16 cellular contexts compared by ENCODE assay signal in genomic region chr20:63092660-63093215, GRCh38.
A peak's percentile ranks its signal among the peaks of the same experiment; 100 is the strongest.
DNase-seq lines count a peak whose midpoint lies in the region; ATAC-seq, FAIRE-seq and TF ChIP-seq lines count a peak whose summit lies in the region.
"Had no signal": no experiment of that assay in that cellular context is flagged by ENCODE, and none has a peak within 500 bp of the region (broad histone marks: within the 10 kb centered on the region; RNA-seq: fewer than 3 reads in every experiment).

No MANE protein-coding gene starts in this region.

- no peak for FAIRE-seq in HepG2 (lab: Jason Lieb, UNC)

- no TSS peak for BruUV-seq in HepG2 (replicated peaks; lab: Mats Ljungman, UMichigan)

- H4K20me1 ChIP-seq in HepG2 (ENCODE audit: insufficient read depth, low read length) = peaks cover 8% of the 10 kb centered on the region; the same call in 1 of the 2 replicates

- TF ChIP-seq EP300 in HepG2 (IDR thresholded peaks at IDR 0.05; ENCODE audit: low read depth in 2 of 2, low read length in 2 of 2) = no peak
- TF ChIP-seq EP300 in HepG2 (CRISPR knock-in tag; IDR thresholded peaks at IDR 0.05; ENCODE audit: borderline replicate concordance) = no peak

- H3K36me3 ChIP-seq in right lobe of liver (no peaks in the 10 kb centered on the region), HepG2 (replicated peaks in 1 of 2; ENCODE audit: control insufficient read depth in 1 of 2, insufficient read depth in 2 of 2, low read length in 2 of 2) (no peaks in the 10 kb centered on the region), adrenal gland (replicated peaks in 1 of 2) (no peaks in the 10 kb centered on the region), uterus (no peaks in the 10 kb centered on the region)
- H3K36me3 ChIP-seq: gastroesophageal sphincter had no signal

- CTCF ChIA-PET in HepG2 (lab: Yijun Ruan, JAX; ENCODE audit: low intra/inter-chr PET ratio, low total read pairs) = no interaction called here

- H3K27ac ChIP-seq in right lobe of liver (no peak overlapping the region), HepG2 (ENCODE audit: extremely low read length, insufficient read depth, low read length) (no peak overlapping the region), adrenal gland (no peak overlapping the region), uterus (no peak overlapping the region)
- H3K27ac ChIP-seq: gastroesophageal sphincter had no signal

- DNase-seq in right lobe of liver = peak; percentile 5 to 35 (median 25)
- no peak for DNase-seq in HepG2 (ENCODE audit: low spot score)
- DNase-seq in adrenal gland = peak in 4 of 7 donors; percentile 3 to 31 (median 4)
- peak; percentile 76 for DNase-seq in mesenteric fat pad (ENCODE audit: low spot score)
- DNase-seq in uterus = peak; percentile 3 to 7
- DNase-seq in GOT3 (lab: John Stamatoyannopoulos, UW) = no peak
- no peak for DNase-seq in stimulated activated naive CD4-positive, alpha-beta T cell treated with Interleukin-2 at 50 U/mL for 16 hours (lab: John Stamatoyannopoulos, UW)
- DNase-seq: erythroblast; GDM1; mammary epithelial cell; NCI-H1694 treated with DMSO at 0.1 percent for 48 hours; retina; stimulated activated CD4-positive, alpha-beta T cell treated with anti-CD3 and anti-CD28 coated beads, Interleukin-2, amount 100 ng/mL, for 24 hours; T1000 had no signal

- TF ChIP-seq POLR2A in right lobe of liver (IDR thresholded peaks at IDR 0.05) (no peak), HepG2 (IDR thresholded peaks at IDR 0.05; ENCODE audit: insufficient read depth in 1 of 2, low read depth in 2 of 2, low read length in 2 of 2) (no peak), adrenal gland (IDR thresholded peaks at IDR 0.05) (no peak), uterus (IDR thresholded peaks at IDR 0.05) (no peak)

- no peaks in the 10 kb centered on the region for H3K27me3 ChIP-seq in right lobe of liver
- peaks cover 38 to 88% of the 10 kb centered on the region in 2 experiments for H3K27me3 ChIP-seq in HepG2 (ENCODE audit: control insufficient read depth in 1 of 2, insufficient read depth in 2 of 2, low read length in 2 of 2)
- H3K27me3 ChIP-seq in adrenal gland = peaks cover 11% of the 10 kb centered on the region
- H3K27me3 ChIP-seq in uterus = no peaks in the 10 kb centered on the region

- H3K9ac ChIP-seq in HepG2 (ENCODE audit: insufficient read depth, low read depth, low read length) = no peak overlapping the region

- in situ Hi-C loops in HepG2 (cut with HindIII; ENCODE audit: extremely low pct_ligation_motif_present, low pct_unique_long_range_greater_than_20kb) = no loop called here

- H3K4me3 ChIP-seq in right lobe of liver = no peak overlapping the region
- H3K4me3 ChIP-seq in HepG2 (replicated peaks in 1 of 3; ENCODE audit: insufficient read depth in 1 of 3, low read depth in 2 of 3, low read length in 3 of 3) = no peak overlapping the region
- no peak overlapping the region for H3K4me3 ChIP-seq in adrenal gland
- no peak overlapping the region for H3K4me3 ChIP-seq in uterus
- H3K4me3 ChIP-seq: gastroesophageal sphincter had no signal

- H3K4me2 ChIP-seq in HepG2 (ENCODE audit: low read depth, low read length) = no peak overlapping the region

- no peak overlapping the region for H2AFZ ChIP-seq in HepG2 (ENCODE audit: low read length)

- H3K79me2 ChIP-seq in HepG2 (ENCODE audit: insufficient read depth, low read length) = no peaks in the 10 kb centered on the region

- TF ChIP-seq CTCF in right lobe of liver (IDR thresholded peaks at IDR 0.05) (no peak), HepG2 (CRISPR knock-in tag; IDR thresholded peaks at IDR 0.05) (no peak), adrenal gland (IDR thresholded peaks at IDR 0.05) (no peak), uterus (IDR thresholded peaks at IDR 0.05) (no peak)

- 44% methylated on average over 11 of the region's 25 CpGs for WGBS in right lobe of liver (ENCODE audit: insufficient coverage, low coverage, low lambda C conversion rate, missing lambda C conversion rate)
- 28% methylated on average over 23 of the region's 25 CpGs for WGBS in HepG2 (ENCODE audit: low lambda C conversion rate)
- 67 to 77% (median 73%) methylated on average over 21 to 25 of the region's 25 CpGs for WGBS in adrenal gland, 4 donors

- no peak for ATAC-seq in right lobe of liver
- ATAC-seq in HepG2 = no peak
- no peak for ATAC-seq in GM19452 (IDR thresholded peaks at IDR 0.05; ENCODE audit: unreplicated experiment)
- ATAC-seq: gastroesophageal sphincter had no signal

- POLR2A ChIA-PET in HepG2 (lab: Yijun Ruan, JAX) = no interaction called here

- H3K9me3 ChIP-seq in right lobe of liver (no peaks in the 10 kb centered on the region), HepG2 (ENCODE audit: low read length) (no peaks in the 10 kb centered on the region), adrenal gland (replicated peaks in 1 of 3) (no peaks in the 10 kb centered on the region), uterus (no peaks in the 10 kb centered on the region)
- H3K9me3 ChIP-seq: gastroesophageal sphincter had no signal

- intact Hi-C loops in right lobe of liver (cut with DNase I) = no loop called here
- intact Hi-C loops in HepG2 (cut with micrococcal nuclease; ENCODE audit: unreplicated experiment) = no loop called here
- intact Hi-C loops in adrenal gland (cut with DNase I) = no loop called here
- intact Hi-C loops in uterus (cut with DNase I; ENCODE audit: low total_unique reads) = no loop called here

- no peaks in the 10 kb centered on the region for H3K4me1 ChIP-seq in right lobe of liver
- H3K4me1 ChIP-seq in HepG2 (ENCODE audit: insufficient read depth, low read length) = no peaks in the 10 kb centered on the region
- no peaks in the 10 kb centered on the region for H3K4me1 ChIP-seq in adrenal gland (replicated peaks in 1 of 2)
- no peaks in the 10 kb centered on the region for H3K4me1 ChIP-seq in uterus
- H3K4me1 ChIP-seq: gastroesophageal sphincter had no signal

- TF ChIP-seq RAD21 in HepG2 (CRISPR knock-in tag; IDR thresholded peaks at IDR 0.05) = no peak

TF ChIP-seq in HepG2, 621 proteins besides CTCF, POLR2A, EP300 and RAD21 (continues in another document):
- TF ChIP-seq ATRX (CRISPR knock-in tag; IDR thresholded peaks at IDR 0.05; ENCODE audit: borderline replicate concordance) = no peak
- TF ChIP-seq SSRP1 (CRISPR knock-in tag; IDR thresholded peaks at IDR 0.05) = no peak
- TF ChIP-seq RFXAP (CRISPR knock-in tag; IDR thresholded peaks at IDR 0.05; ENCODE audit: borderline replicate concordance) = no peak
- no peak for TF ChIP-seq HOXA3 (CRISPR knock-in tag; IDR thresholded peaks at IDR 0.05)
- TF ChIP-seq MAF1 (CRISPR knock-in tag; IDR thresholded peaks at IDR 0.05; ENCODE audit: borderline replicate concordance) = no peak
- TF ChIP-seq ZNF354B (CRISPR knock-in tag; IDR thresholded peaks at IDR 0.05) = no peak
- TF ChIP-seq PRPF4 (IDR thresholded peaks at IDR 0.05; ENCODE audit: low read depth, low read length, poor library complexity, severe bottlenecking) = no peak
- no peak for TF ChIP-seq PHB2 (IDR thresholded peaks at IDR 0.05; ENCODE audit: partially characterized antibody)
- TF ChIP-seq MED13 (CRISPR knock-in tag; IDR thresholded peaks at IDR 0.05) = no peak
- TF ChIP-seq, protein P1, sequence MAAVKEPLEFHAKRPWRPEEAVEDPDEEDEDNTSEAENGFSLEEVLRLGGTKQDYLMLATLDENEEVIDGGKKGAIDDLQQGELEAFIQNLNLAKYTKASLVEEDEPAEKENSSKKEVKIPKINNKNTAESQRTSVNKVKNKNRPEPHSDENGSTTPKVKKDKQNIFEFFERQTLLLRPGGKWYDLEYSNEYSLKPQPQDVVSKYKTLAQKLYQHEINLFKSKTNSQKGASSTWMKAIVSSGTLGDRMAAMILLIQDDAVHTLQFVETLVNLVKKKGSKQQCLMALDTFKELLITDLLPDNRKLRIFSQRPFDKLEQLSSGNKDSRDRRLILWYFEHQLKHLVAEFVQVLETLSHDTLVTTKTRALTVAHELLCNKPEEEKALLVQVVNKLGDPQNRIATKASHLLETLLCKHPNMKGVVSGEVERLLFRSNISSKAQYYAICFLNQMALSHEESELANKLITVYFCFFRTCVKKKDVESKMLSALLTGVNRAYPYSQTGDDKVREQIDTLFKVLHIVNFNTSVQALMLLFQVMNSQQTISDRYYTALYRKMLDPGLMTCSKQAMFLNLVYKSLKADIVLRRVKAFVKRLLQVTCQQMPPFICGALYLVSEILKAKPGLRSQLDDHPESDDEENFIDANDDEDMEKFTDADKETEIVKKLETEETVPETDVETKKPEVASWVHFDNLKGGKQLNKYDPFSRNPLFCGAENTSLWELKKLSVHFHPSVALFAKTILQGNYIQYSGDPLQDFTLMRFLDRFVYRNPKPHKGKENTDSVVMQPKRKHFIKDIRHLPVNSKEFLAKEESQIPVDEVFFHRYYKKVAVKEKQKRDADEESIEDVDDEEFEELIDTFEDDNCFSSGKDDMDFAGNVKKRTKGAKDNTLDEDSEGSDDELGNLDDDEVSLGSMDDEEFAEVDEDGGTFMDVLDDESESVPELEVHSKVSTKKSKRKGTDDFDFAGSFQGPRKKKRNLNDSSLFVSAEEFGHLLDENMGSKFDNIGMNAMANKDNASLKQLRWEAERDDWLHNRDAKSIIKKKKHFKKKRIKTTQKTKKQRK (IDR thresholded peaks at IDR 0.05; ENCODE audit: low read length) = no peak
- no peak for TF ChIP-seq PBX3 (CRISPR knock-in tag; IDR thresholded peaks at IDR 0.05; ENCODE audit: borderline replicate concordance)
- TF ChIP-seq ZNF670 (CRISPR knock-in tag; IDR thresholded peaks at IDR 0.05; ENCODE audit: borderline replicate concordance) = no peak
- TF ChIP-seq SMYD3 (CRISPR knock-in tag; IDR thresholded peaks at IDR 0.05) = no peak

Comparison
In these comparisons a context has a peak if more than half of its experiments do, and no peak if none do; other contexts are left out.
1. DNase-seq: peak in right lobe of liver (3 of 3), adrenal gland (4 of 7), mesenteric fat pad (single experiment) and uterus (2 of 2); none in HepG2 (single experiment), GOT3 (single experiment) and stimulated activated naive CD4-positive, alpha-beta T cell treated with Interleukin-2 at 50 U/mL for 16 hours (single experiment).